In the genomic region with DNA sequence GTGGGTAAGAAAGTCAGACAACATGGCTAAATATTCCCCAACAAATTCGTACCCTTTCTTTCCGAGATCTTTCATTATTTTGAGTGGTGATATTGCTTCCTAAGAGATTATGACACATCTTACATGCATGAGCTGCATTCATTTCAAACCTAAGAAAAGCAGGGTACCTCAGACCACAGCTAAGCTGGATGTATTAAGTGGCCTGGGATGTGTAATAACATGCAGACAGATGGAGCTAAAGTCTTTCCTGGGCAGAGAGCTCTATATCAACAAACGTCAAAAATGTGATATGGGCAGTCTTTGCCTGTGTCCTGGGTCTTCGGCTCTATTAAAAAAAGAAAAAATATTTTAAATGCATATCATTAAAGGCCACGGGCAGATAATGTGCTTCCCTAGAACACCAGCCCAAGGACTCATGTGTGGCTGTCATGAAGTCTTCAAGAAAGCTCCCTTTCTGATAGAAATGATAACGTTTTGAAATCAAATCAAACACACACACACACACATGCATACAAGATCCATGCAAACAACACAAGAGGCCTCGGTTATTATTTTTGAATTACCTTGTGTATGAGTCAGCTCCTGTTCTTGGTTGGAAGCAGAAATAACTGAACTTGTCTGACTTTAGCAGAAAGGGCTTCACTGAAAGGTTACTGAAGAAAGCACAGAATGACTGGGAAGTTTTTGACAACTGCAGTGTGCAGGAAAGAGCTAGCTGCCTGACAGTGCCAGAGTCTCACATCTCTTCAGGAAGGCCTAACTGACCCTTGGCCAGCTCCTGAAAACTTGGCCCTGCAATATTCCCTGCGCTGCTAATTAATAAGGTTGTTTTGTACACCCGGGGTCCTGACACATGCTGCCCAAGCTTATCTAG, we compare ENCODE assay signal across 20 cellular contexts.
DNase-seq lines count a peak whose midpoint lies in the region; ATAC-seq, FAIRE-seq and TF ChIP-seq lines count a peak whose summit lies in the region.
"Had no signal": no experiment of that assay in that cellular context is flagged by ENCODE, and none has a peak within 500 bp of the region (broad histone marks: within the 10 kb centered on the region; RNA-seq: fewer than 3 reads in every experiment).

No MANE protein-coding gene starts in this region.

- no peaks in the 10 kb centered on the region for H4K20me1 ChIP-seq in HepG2 (ENCODE audit: insufficient read depth, low read length)

- no peak overlapping the region for H3K27ac ChIP-seq in liver (ENCODE audit: low read depth in 1 of 2, low read length in 2 of 2)
- no peak overlapping the region for H3K27ac ChIP-seq in HepG2 (ENCODE audit: extremely low read length, insufficient read depth, low read length)
- H3K27ac ChIP-seq: skin epidermis had no signal

- FAIRE-seq in HepG2 (lab: Jason Lieb, UNC), result no peak
- FAIRE-seq in GM12891 (lab: Jason Lieb, UNC), result no peak
- FAIRE-seq: GM19239, kidney, urothelium cell line had no signal

- BruUV-seq in HepG2 (replicated peaks; lab: Mats Ljungman, UMichigan), result no TSS peak

- H3K27me3 ChIP-seq in liver (ENCODE audit: control insufficient read depth in 4 of 4, insufficient read depth in 4 of 4, low read length in 3 of 4) (peaks cover 0 to 4% (median 2%) of the 10 kb centered on the region in 4 donors), HepG2 (ENCODE audit: control insufficient read depth in 1 of 2, insufficient read depth in 2 of 2, low read length in 2 of 2) (no peaks in the 10 kb centered on the region)
- H3K27me3 ChIP-seq: MG63 had no signal

- TF ChIP-seq RAD21 in liver (IDR thresholded peaks at IDR 0.05), result no peak
- TF ChIP-seq RAD21 in HepG2 (CRISPR knock-in tag; IDR thresholded peaks at IDR 0.05), result no peak

- H3K36me3 ChIP-seq in liver (ENCODE audit: control insufficient read depth in 4 of 4, insufficient read depth in 3 of 4, low read depth in 1 of 4, low read length in 3 of 4), result no peaks in the 10 kb centered on the region
- H3K36me3 ChIP-seq in HepG2 (replicated peaks in 1 of 2; ENCODE audit: control insufficient read depth in 1 of 2, insufficient read depth in 2 of 2, low read length in 2 of 2), result no peaks in the 10 kb centered on the region
- H3K36me3 ChIP-seq: MG63 had no signal

- intact Hi-C loops in HepG2 (cut with micrococcal nuclease; ENCODE audit: unreplicated experiment), result no loop called here

- TF ChIP-seq EP300 in HepG2 (IDR thresholded peaks at IDR 0.05; ENCODE audit: low read depth in 2 of 2, low read length in 2 of 2), result no peak
- no peak for TF ChIP-seq EP300 in HepG2 (CRISPR knock-in tag; IDR thresholded peaks at IDR 0.05; ENCODE audit: borderline replicate concordance)

- H3K9me3 ChIP-seq in liver (ENCODE audit: control insufficient read depth in 4 of 4, low read length in 3 of 4), result peaks cover 0 to 3% (median 0%) of the 10 kb centered on the region in 4 donors
- peaks cover 85% of the 10 kb centered on the region for H3K9me3 ChIP-seq in HepG2 (ENCODE audit: low read length)
- H3K9me3 ChIP-seq: MG63 had no signal

- DNase-seq in HepG2 (ENCODE audit: low spot score) (no peak), NCI-H524 (lab: John Stamatoyannopoulos, UW) (peak; percentile 39 to 83), astrocyte of the hippocampus (ENCODE audit: low read depth, low spot score) (peak; percentile 6), MV-4-11 (lab: John Stamatoyannopoulos, UW) (no peak), GM12891 (ENCODE audit: insufficient read length, low spot score) (no peak)
- DNase-seq in stimulated activated CD4-positive, alpha-beta T cell treated with anti-CD3 and anti-CD28 coated beads, Interleukin-1b, Interleukin-23, amount 100 ng/mL, for 48 hours, result no peak
- DNase-seq: activated CD4-positive, alpha-beta T cell treated with anti-CD3 and anti-CD28 coated beads, Interleukin-2, amount 10 ng/mL, durations not matched to agents 24 days and 14 days; activated CD8-positive, alpha-beta memory T cell treated with anti-CD3 and anti-CD28 coated beads, Interleukin-2, amount 50 U/mL, for 4 hours; activated gamma-delta T cell; IMR-90; kidney; MG63; NCI-H510A treated with DMSO at 0.1 percent for 48 hours; stimulated activated CD4-positive, alpha-beta T cell treated with anti-CD3 and anti-CD28 coated beads, Interleukin-4, amount 100 ng/mL, for 4 hours had no signal

- no peak for TF ChIP-seq CTCF in liver (IDR thresholded peaks at IDR 0.05; ENCODE audit: low read depth, low read length, missing input control)
- TF ChIP-seq CTCF in HepG2 (CRISPR knock-in tag; IDR thresholded peaks at IDR 0.05), result no peak

- 53% methylated on average over 9 of the region's 9 CpGs for WGBS in liver
- 4% methylated on average over 9 of the region's 9 CpGs for WGBS in HepG2 (ENCODE audit: low lambda C conversion rate)

- no peak overlapping the region for H2AFZ ChIP-seq in HepG2 (ENCODE audit: low read length)

- H3K4me2 ChIP-seq in HepG2 (ENCODE audit: low read depth, low read length), result no peak overlapping the region

- no peak overlapping the region for H3K4me3 ChIP-seq in liver (ENCODE audit: low read depth in 1 of 3, low read length in 3 of 3)
- H3K4me3 ChIP-seq in HepG2 (replicated peaks in 1 of 3; ENCODE audit: insufficient read depth in 1 of 3, low read depth in 2 of 3, low read length in 3 of 3), result no peak overlapping the region
- H3K4me3 ChIP-seq: MG63, skin epidermis had no signal

- no peak overlapping the region for H3K9ac ChIP-seq in liver (ENCODE audit: low read depth in 1 of 2, low read length in 2 of 2)
- H3K9ac ChIP-seq in HepG2 (ENCODE audit: insufficient read depth, low read depth, low read length), result no peak overlapping the region

- CTCF ChIA-PET in HepG2 (lab: Yijun Ruan, JAX; ENCODE audit: low intra/inter-chr PET ratio, low total read pairs), result no interaction called here

- H3K4me1 ChIP-seq in liver (ENCODE audit: control insufficient read depth in 4 of 4, insufficient read depth in 4 of 4, low read length in 3 of 4), result no peaks in the 10 kb centered on the region
- H3K4me1 ChIP-seq in HepG2 (ENCODE audit: insufficient read depth, low read length), result no peaks in the 10 kb centered on the region

- in situ Hi-C loops in HepG2 (cut with HindIII; ENCODE audit: extremely low pct_ligation_motif_present, low pct_unique_long_range_greater_than_20kb), result no loop called here

- H3K79me2 ChIP-seq in HepG2 (ENCODE audit: insufficient read depth, low read length), result no peaks in the 10 kb centered on the region

- POLR2A ChIA-PET in HepG2 (lab: Yijun Ruan, JAX), result no interaction called here

- TF ChIP-seq POLR2A in HepG2 (IDR thresholded peaks at IDR 0.05; ENCODE audit: insufficient read depth in 1 of 2, low read depth in 2 of 2, low read length in 2 of 2) (no peak), GM12891 (IDR thresholded peaks at IDR 0.05; ENCODE audit: low read depth, low read length) (no peak)

- ATAC-seq in HepG2 (no peak), GM18498 (IDR thresholded peaks at IDR 0.05; ENCODE audit: unreplicated experiment) (no peak)
- ATAC-seq: Panc1 had no signal

TF ChIP-seq in liver, 16 proteins besides CTCF, POLR2A, EP300 and RAD21 (continues in another document):
- no peak for TF ChIP-seq RXRA (IDR thresholded peaks at IDR 0.05)
- TF ChIP-seq, protein P1, sequence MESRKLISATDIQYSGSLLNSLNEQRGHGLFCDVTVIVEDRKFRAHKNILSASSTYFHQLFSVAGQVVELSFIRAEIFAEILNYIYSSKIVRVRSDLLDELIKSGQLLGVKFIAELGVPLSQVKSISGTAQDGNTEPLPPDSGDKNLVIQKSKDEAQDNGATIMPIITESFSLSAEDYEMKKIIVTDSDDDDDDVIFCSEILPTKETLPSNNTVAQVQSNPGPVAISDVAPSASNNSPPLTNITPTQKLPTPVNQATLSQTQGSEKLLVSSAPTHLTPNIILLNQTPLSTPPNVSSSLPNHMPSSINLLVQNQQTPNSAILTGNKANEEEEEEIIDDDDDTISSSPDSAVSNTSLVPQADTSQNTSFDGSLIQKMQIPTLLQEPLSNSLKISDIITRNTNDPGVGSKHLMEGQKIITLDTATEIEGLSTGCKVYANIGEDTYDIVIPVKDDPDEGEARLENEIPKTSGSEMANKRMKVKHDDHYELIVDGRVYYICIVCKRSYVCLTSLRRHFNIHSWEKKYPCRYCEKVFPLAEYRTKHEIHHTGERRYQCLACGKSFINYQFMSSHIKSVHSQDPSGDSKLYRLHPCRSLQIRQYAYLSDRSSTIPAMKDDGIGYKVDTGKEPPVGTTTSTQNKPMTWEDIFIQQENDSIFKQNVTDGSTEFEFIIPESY (IDR thresholded peaks at IDR 0.05), result no peak

TF ChIP-seq in HepG2, 621 proteins besides CTCF, POLR2A, EP300 and RAD21 (continues in another document):
- no peak for TF ChIP-seq IKZF1 (IDR thresholded peaks at IDR 0.05)

TF ChIP-seq in GM12891, 5 proteins besides CTCF, POLR2A, EP300 and RAD21:
- TF ChIP-seq SPI1 (IDR thresholded peaks at IDR 0.05; ENCODE audit: low read depth, low read length), result no peak

Comparison
In these comparisons a context has a peak if more than half of its experiments do, and no peak if none do; other contexts are left out.
1. DNase-seq: peak in NCI-H524 (2 of 2) and astrocyte of the hippocampus (single experiment); none in HepG2 (single experiment), stimulated activated CD4-positive, alpha-beta T cell treated with anti-CD3 and anti-CD28 coated beads, Interleukin-1b, Interleukin-23, amount 100 ng/mL, for 48 hours (single experiment), MV-4-11 (single experiment) and GM12891 (single experiment).